Comparison of ENCODE assay signal across 17 cellular contexts in genomic region chr12:105470601-105471000, GRCh38.
DNase-seq lines count a peak whose midpoint lies in the region; ATAC-seq and TF ChIP-seq lines count a peak whose summit lies in the region.
"Had no signal": no experiment of that assay in that cellular context is flagged by ENCODE, and none has a peak within 500 bp of the region (broad histone marks: within the 10 kb centered on the region; RNA-seq: fewer than 3 reads in every experiment).

No MANE protein-coding gene starts in this region.

- no peak for TF ChIP-seq CTCF in endodermal cell (conservative IDR thresholded peaks at IDR 0.05)
- no peak for TF ChIP-seq CTCF in OCI-LY7 (conservative IDR thresholded peaks at IDR 0.05; ENCODE audit: low read length)

- no peak for ATAC-seq in right cardiac atrium
- no peak for ATAC-seq in left ventricle myocardium superior
- no peak for ATAC-seq in activated CD8-positive, alpha-beta T cell treated with anti-CD3 and anti-CD28 coated beads, Interleukin-2, amount 10 ng/mL, durations not matched to agents 7 days and 5 days

- H3K27ac ChIP-seq in right cardiac atrium (ENCODE audit: low read length), result peak overlapping the region; percentile 26
- no peak overlapping the region for H3K27ac ChIP-seq in endodermal cell (ENCODE audit: low read depth, low read length)
- no peak overlapping the region for H3K27ac ChIP-seq in OCI-LY7 (ENCODE audit: low read depth, low read length, poor library complexity, severe bottlenecking)
- H3K27ac ChIP-seq: BLaER1, HL-60 had no signal

- no peak overlapping the region for H3K4me3 Mint-ChIP-seq in endodermal cell
- H3K4me3 Mint-ChIP-seq in activated CD8-positive, alpha-beta T cell treated with anti-CD3 and anti-CD28 coated beads, Interleukin-2, amount 10 ng/mL, durations not matched to agents 7 days and 5 days, result no peak overlapping the region
- H3K4me3 Mint-ChIP-seq: CD14-positive monocyte; CD4-positive, alpha-beta memory T cell; IgD-negative memory B cell had no signal

- H3K27me3 ChIP-seq in right cardiac atrium (ENCODE audit: control insufficient read depth, insufficient read depth) (no peaks in the 10 kb centered on the region), endodermal cell (ENCODE audit: control insufficient read depth, insufficient read depth, low read length, poor library complexity, severe bottlenecking) (no peaks in the 10 kb centered on the region)
- H3K27me3 ChIP-seq: BLaER1 had no signal

- POLR2A ChIA-PET in activated CD8-positive, alpha-beta T cell treated with anti-CD3 and anti-CD28 coated beads, Interleukin-2, amount 10 ng/mL, durations not matched to agents 7 days and 5 days (lab: Charles Lee), result no interaction called here
- POLR2A ChIA-PET in OCI-LY7 (lab: Charles Lee), result no interaction called here

- H3K4me1 ChIP-seq in right cardiac atrium (ENCODE audit: control insufficient read depth, insufficient read depth, low read length) (peaks cover 5% of the 10 kb centered on the region), endodermal cell (ENCODE audit: control insufficient read depth, insufficient read depth, low read length) (no peaks in the 10 kb centered on the region), OCI-LY7 (ENCODE audit: insufficient read depth, low read length, poor library complexity, severe bottlenecking) (no peaks in the 10 kb centered on the region)
- H3K4me1 ChIP-seq: BLaER1 had no signal

- H3K9me3 ChIP-seq in right cardiac atrium (ENCODE audit: control insufficient read depth, low read length) (no peaks in the 10 kb centered on the region), endodermal cell (ENCODE audit: control insufficient read depth, low read length) (no peaks in the 10 kb centered on the region), OCI-LY7 (ENCODE audit: low read length) (no peaks in the 10 kb centered on the region)
- H3K9me3 ChIP-seq: BLaER1 had no signal

- peaks cover 2% of the 10 kb centered on the region for H3K27me3 Mint-ChIP-seq in endodermal cell (ENCODE audit: insufficient read depth)
- peaks cover 15% of the 10 kb centered on the region for H3K27me3 Mint-ChIP-seq in activated CD8-positive, alpha-beta T cell treated with anti-CD3 and anti-CD28 coated beads, Interleukin-2, amount 10 ng/mL, durations not matched to agents 7 days and 5 days (ENCODE audit: low read depth)

- H3K27ac Mint-ChIP-seq in endodermal cell, result no peak overlapping the region
- H3K27ac Mint-ChIP-seq in activated CD8-positive, alpha-beta T cell treated with anti-CD3 and anti-CD28 coated beads, Interleukin-2, amount 10 ng/mL, durations not matched to agents 7 days and 5 days, result no peak overlapping the region
- H3K27ac Mint-ChIP-seq: CD14-positive monocyte; CD4-positive, alpha-beta memory T cell; IgD-negative memory B cell had no signal

- H3K4me3 ChIP-seq in right cardiac atrium (ENCODE audit: low read length) (no peak overlapping the region), endodermal cell (ENCODE audit: low read length) (no peak overlapping the region), OCI-LY7 (ENCODE audit: low read depth, low read length, poor library complexity, severe bottlenecking) (no peak overlapping the region)
- H3K4me3 ChIP-seq: BLaER1 had no signal

- H3K9me2 ChIP-seq in OCI-LY7 (ENCODE audit: insufficient read depth, low read length), result no peaks in the 10 kb centered on the region

- BruUV-seq in OCI-LY7 (replicated peaks; lab: Mats Ljungman, UMichigan), result no TSS peak

- H3K4me2 ChIP-seq in OCI-LY7 (ENCODE audit: low read length), result no peak overlapping the region
- H3K4me2 ChIP-seq: BLaER1 had no signal

- 87% methylated on average over 2 of the region's 2 CpGs for WGBS in right cardiac atrium
- 86% methylated on average over 2 of the region's 2 CpGs; no CpG with 5 or more reads in 1 of the 2 experiments for whole genome bisulfite sequencing in endodermal cell (ENCODE audit: insufficient coverage in 1 of 2, insufficient read length in 1 of 2), 2 experiments

- DNase-seq in right cardiac atrium (no peak), left ventricle myocardium superior (no peak), NCI-H82 treated with DMSO at 0.1 percent for 48 hours (lab: John Stamatoyannopoulos, UW; ENCODE audit: unreplicated experiment) (peak; percentile 97), endodermal cell (peak; percentile 22), OCI-LY7 (ENCODE audit: low spot score) (no peak)
- DNase-seq in activated CD8-positive, alpha-beta T cell treated with anti-CD3 and anti-CD28 coated beads, Interleukin-2, amount 10 ng/mL, durations not matched to agents 7 days and 5 days, result no peak
- no peak for DNase-seq in activated T-cell treated with anti-CD3 and anti-CD28 coated beads, Interleukin-2, amount 50 U/mL, for 1 hour
- no peak for DNase-seq in activated CD4-positive, alpha-beta T cell treated with anti-CD3 and anti-CD28 coated beads for 1 hour
- DNase-seq: 8988T; CD4-positive, alpha-beta memory T cell; DMS79 treated with DMSO at 0.1 percent for 48 hours; GF-D8; HCEC 1CT had no signal

- no peak overlapping the region for H2AFZ ChIP-seq in OCI-LY7 (ENCODE audit: low read length)

- no peaks in the 10 kb centered on the region for H4K20me1 ChIP-seq in OCI-LY7 (ENCODE audit: insufficient read depth, low read length)
- H4K20me1 ChIP-seq: BLaER1 had no signal

- H3K9me3 Mint-ChIP-seq in endodermal cell, result no peaks in the 10 kb centered on the region
- no peaks in the 10 kb centered on the region for H3K9me3 Mint-ChIP-seq in activated CD8-positive, alpha-beta T cell treated with anti-CD3 and anti-CD28 coated beads, Interleukin-2, amount 10 ng/mL, durations not matched to agents 7 days and 5 days (ENCODE audit: insufficient read depth)
- H3K9me3 Mint-ChIP-seq: IgD-negative memory B cell had no signal

- CTCF ChIA-PET in activated CD8-positive, alpha-beta T cell treated with anti-CD3 and anti-CD28 coated beads, Interleukin-2, amount 10 ng/mL, durations not matched to agents 7 days and 5 days (lab: Charles Lee), result no interaction called here
- CTCF ChIA-PET in OCI-LY7 (lab: Charles Lee; ENCODE audit: unreplicated experiment), result no interaction called here

- H3K36me3 ChIP-seq in endodermal cell (ENCODE audit: control insufficient read depth, insufficient read depth, low read length) (no peaks in the 10 kb centered on the region), OCI-LY7 (ENCODE audit: insufficient read depth, low read length) (no peaks in the 10 kb centered on the region)
- H3K36me3 ChIP-seq: BLaER1 had no signal

- H3K79me2 ChIP-seq in OCI-LY7 (ENCODE audit: insufficient read depth, low read depth, low read length), result no peaks in the 10 kb centered on the region

- peaks cover 21% of the 10 kb centered on the region for H3K4me1 Mint-ChIP-seq in endodermal cell
- no peaks in the 10 kb centered on the region for H3K4me1 Mint-ChIP-seq in activated CD8-positive, alpha-beta T cell treated with anti-CD3 and anti-CD28 coated beads, Interleukin-2, amount 10 ng/mL, durations not matched to agents 7 days and 5 days (ENCODE audit: low read depth)
- H3K4me1 Mint-ChIP-seq: CD14-positive monocyte; CD4-positive, alpha-beta memory T cell; IgD-negative memory B cell had no signal

- intact Hi-C loops in right cardiac atrium (cut with DNase I), result no loop called here
- intact Hi-C loops in left ventricle myocardium superior (cut with micrococcal nuclease), result no loop called here
- intact Hi-C loops in OCI-LY7 (cut with micrococcal nuclease; ENCODE audit: unreplicated experiment), result no loop called here

- H3K36me3 Mint-ChIP-seq in endodermal cell (ENCODE audit: low read depth), result no peaks in the 10 kb centered on the region
- H3K36me3 Mint-ChIP-seq in activated CD8-positive, alpha-beta T cell treated with anti-CD3 and anti-CD28 coated beads, Interleukin-2, amount 10 ng/mL, durations not matched to agents 7 days and 5 days (ENCODE audit: low read depth), result no peaks in the 10 kb centered on the region
- H3K36me3 Mint-ChIP-seq: CD14-positive monocyte; CD4-positive, alpha-beta memory T cell; IgD-negative memory B cell had no signal

- H3K9ac ChIP-seq in endodermal cell (ENCODE audit: extremely low read depth, low read length, poor library complexity, severe bottlenecking), result no peak overlapping the region
- H3K9ac ChIP-seq: BLaER1 had no signal

Comparison
In these comparisons a context has a peak if more than half of its experiments do, and no peak if none do; other contexts are left out.
1. DNase-seq: peak in NCI-H82 treated with DMSO at 0.1 percent for 48 hours (single experiment) and endodermal cell (single experiment); none in right cardiac atrium (0 of 3), left ventricle myocardium superior (single experiment), activated CD8-positive, alpha-beta T cell treated with anti-CD3 and anti-CD28 coated beads, Interleukin-2, amount 10 ng/mL, durations not matched to agents 7 days and 5 days (single experiment), activated T-cell treated with anti-CD3 and anti-CD28 coated beads, Interleukin-2, amount 50 U/mL, for 1 hour (single experiment), OCI-LY7 (single experiment) and activated CD4-positive, alpha-beta T cell treated with anti-CD3 and anti-CD28 coated beads for 1 hour (single experiment).